In the genomic region with DNA sequence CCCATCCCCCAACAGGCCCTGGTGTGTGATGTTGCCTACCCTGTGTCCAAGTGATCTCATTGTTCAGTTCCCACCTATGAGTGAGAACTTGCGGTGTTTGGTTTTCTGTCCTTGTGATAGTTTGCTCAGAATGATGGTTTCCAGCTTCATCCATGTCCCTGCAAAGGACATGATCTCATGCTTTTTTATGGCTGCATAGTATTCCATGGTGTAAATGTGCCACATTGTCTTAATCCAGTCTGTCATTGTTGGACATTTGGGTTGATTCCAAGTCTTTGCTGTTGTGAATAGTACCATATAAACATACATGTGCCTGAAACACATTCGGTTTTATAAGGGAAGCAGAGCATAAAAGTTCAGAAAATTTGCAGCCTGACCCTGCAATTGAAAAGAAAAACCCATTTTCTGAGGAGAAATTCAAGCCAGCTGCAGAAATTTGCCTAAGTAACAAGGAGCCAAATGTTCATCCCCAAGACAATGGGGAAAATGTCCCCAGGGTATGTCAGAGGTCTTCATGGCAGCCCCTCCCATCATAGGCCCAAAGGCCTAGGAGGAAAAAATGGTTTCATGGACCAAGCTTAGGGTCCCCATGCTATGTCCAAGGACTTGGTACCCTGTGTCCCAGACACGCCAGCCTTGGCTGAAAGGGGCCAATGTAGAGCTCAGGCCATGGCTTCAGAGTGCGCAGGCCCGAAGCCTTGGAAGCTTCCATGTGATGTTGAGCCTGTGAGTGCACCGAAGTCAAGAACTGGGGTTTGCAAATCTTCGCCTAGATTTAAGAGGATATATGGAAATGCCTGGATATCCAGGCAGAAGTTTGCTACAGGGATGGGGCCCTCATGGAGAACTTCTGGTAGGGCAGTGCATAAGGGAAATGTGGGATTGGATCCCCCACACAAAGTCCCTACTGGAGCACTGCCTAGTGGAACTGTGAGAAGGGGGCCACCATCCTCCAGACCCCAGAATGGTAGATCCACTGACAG, we compare ENCODE assay signal across 3 cellular contexts. TPM values are rescaled to one million over a fixed set of nuclear protein-coding genes. Genes with fewer than 3 reads are reported as not detected.
"Had no signal": no experiment of that assay in that cellular context is flagged by ENCODE, and none has a peak within 500 bp of the region (broad histone marks: within the 10 kb centered on the region; RNA-seq: fewer than 3 reads in every experiment).

No MANE protein-coding gene starts in this region.

RNA-seq across cellular contexts. Expression of gene MIPOL1, which starts 8.2 kb away (rescaled TPM):
- total RNA-seq: naive thymus-derived CD8-positive, alpha-beta T cell had no signal
- polyA plus RNA-seq: immature natural killer cell; naive thymus-derived CD8-positive, alpha-beta T cell had no signal

RNA-seq across cellular contexts. Expression of gene SLC25A21, which starts 33.5 kb away (rescaled TPM):
- total RNA-seq: mesenteric fat pad; naive thymus-derived CD8-positive, alpha-beta T cell had no signal
- polyA plus RNA-seq: immature natural killer cell; naive thymus-derived CD8-positive, alpha-beta T cell had no signal
